9 cellular contexts compared by ENCODE assay signal in the genomic region with DNA sequence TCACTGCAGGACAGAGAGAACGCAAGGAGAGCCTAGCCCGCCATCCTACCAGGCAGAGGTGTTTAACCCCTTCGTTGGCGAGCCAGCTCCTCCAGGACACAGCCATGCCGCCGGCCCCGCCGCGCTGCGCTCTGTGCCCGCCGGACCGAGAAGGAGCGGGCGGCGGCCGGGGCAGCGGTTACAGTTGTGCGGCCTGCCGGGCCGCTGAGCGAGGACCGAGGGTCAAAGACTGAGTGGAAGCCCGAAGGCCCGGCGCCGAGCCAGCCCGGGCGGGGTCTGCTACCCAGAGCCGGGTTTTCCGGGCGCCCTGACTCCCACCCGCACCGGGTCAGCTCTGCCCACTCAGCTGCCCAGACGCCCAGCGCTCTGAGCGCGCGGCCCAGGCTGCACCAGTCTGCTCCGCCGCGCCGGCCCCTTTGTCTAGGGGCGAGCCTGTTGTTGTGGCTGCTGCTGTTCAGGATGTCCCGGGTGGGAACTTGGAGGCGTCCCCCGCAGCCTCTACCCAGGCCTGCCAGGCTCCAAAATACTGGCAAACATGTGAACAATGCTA.
DNase-seq lines count a peak whose midpoint lies in the region; ATAC-seq and FAIRE-seq lines count a peak whose summit lies in the region.
"Had no signal": no experiment of that assay in that cellular context is flagged by ENCODE, and none has a peak within 500 bp of the region (broad histone marks: within the 10 kb centered on the region; RNA-seq: fewer than 3 reads in every experiment).

A gene (minus strand): TSS at position 235 of the 550 bp plus-strand sequence. CDS start 129 bp downstream, at position 106.

- peak within 1 kb of the TSS in 18 of 21 experiments; percentile 20 to 93 (median 71) for H3K27ac ChIP-seq in skin epidermis

- FAIRE-seq in HTR-8/SVneo (lab: Jason Lieb, UNC): peak; percentile 40

- DNase-seq in HTR-8/SVneo (ENCODE audit: insufficient read length, low spot score): peak; percentile 18
- peak; percentile 87 for DNase-seq in ecto neural progenitor cell (ENCODE audit: low spot score)
- DNase-seq in kidney glomerular epithelial cell (lab: John Stamatoyannopoulos, UW): peak; percentile 34
- no peak for DNase-seq in SHP77 (lab: John Stamatoyannopoulos, UW)
- no peak for DNase-seq in central memory CD4-positive, alpha-beta T cell
- DNase-seq: erythroblast had no signal

- ATAC-seq in GM18498 (IDR thresholded peaks at IDR 0.05; ENCODE audit: unreplicated experiment) (no peak), GM21786 (IDR thresholded peaks at IDR 0.05; ENCODE audit: unreplicated experiment) (no peak)

- H3K4me3 ChIP-seq in skin epidermis: peak within 1 kb of the TSS; percentile 23 to 43 (median 30)

Comparison
In these comparisons a context has a peak if more than half of its experiments do, and no peak if none do; other contexts are left out.
1. DNase-seq: peak in HTR-8/SVneo (single experiment), ecto neural progenitor cell (single experiment) and kidney glomerular epithelial cell (single experiment); none in SHP77 (0 of 2) and central memory CD4-positive, alpha-beta T cell (single experiment).